ENCODE assay signal across 8 cellular contexts in genomic region chr7:26066736-26067135, GRCh38.
"Had no signal": no experiment of that assay in that cellular context is flagged by ENCODE, and none has a peak within 500 bp of the region (broad histone marks: within the 10 kb centered on the region; RNA-seq: fewer than 3 reads in every experiment).

No MANE protein-coding gene starts in this region.

- FAIRE-seq: G401.6, GM12878, GM12891, GM12892, GM18507, GM19239 had no signal

- DNase-seq: GDM1, GF-D8 had no signal

- ATAC-seq: GM12878 had no signal

- H3K4me3 ChIP-seq: GM12878 had no signal
